In the genomic region with DNA sequence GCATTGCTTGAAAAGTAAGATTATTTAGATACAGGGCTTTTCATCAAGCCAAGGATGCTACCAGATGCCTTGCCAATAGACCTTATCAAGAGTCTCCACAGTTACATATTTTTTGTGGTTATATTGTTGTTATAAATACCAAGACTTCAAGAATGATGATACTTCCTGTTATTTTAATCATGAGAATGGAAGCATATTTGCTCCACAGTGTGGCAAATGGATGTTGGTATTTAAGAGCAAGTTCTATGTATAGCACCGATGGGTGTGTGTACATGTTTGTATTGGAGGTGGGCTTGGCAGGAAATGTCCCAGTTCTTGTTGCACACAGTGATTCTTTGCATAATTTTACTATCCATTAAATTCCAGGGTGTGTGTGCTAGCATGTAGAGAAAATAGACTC, we compare ENCODE assay signal across 1 cellular context.
TF ChIP-seq lines count a peak whose summit lies in the region.

No MANE protein-coding gene starts in this region.

TF ChIP-seq in GM23338, 12 proteins besides CTCF, POLR2A, EP300 and RAD21:
- TF ChIP-seq ZNF462 (CRISPR knock-in tag; IDR thresholded peaks at IDR 0.05) (no peak), EZH2 (IDR thresholded peaks at IDR 0.05; ENCODE audit: low read depth, unreplicated experiment) (no peak), REST (IDR thresholded peaks at IDR 0.05; ENCODE audit: unreplicated experiment) (no peak), CREB1 (CRISPR knock-in tag; IDR thresholded peaks at IDR 0.05; ENCODE audit: low read depth) (no peak), ETS1 (IDR thresholded peaks at IDR 0.05) (no peak), ZNF331 (CRISPR knock-in tag; IDR thresholded peaks at IDR 0.05; ENCODE audit: low read depth) (no peak), POLR2AphosphoS5 (IDR thresholded peaks at IDR 0.05; ENCODE audit: low read depth) (no peak), JUNB (IDR thresholded peaks at IDR 0.05; ENCODE audit: unreplicated experiment) (no peak), NANOG (IDR thresholded peaks at IDR 0.05; ENCODE audit: borderline replicate concordance) (no peak), ZNF114 (CRISPR knock-in tag; IDR thresholded peaks at IDR 0.05) (no peak), EZH2phosphoT487 (IDR thresholded peaks at IDR 0.05; ENCODE audit: unreplicated experiment) (no peak)
